In the genomic region with DNA sequence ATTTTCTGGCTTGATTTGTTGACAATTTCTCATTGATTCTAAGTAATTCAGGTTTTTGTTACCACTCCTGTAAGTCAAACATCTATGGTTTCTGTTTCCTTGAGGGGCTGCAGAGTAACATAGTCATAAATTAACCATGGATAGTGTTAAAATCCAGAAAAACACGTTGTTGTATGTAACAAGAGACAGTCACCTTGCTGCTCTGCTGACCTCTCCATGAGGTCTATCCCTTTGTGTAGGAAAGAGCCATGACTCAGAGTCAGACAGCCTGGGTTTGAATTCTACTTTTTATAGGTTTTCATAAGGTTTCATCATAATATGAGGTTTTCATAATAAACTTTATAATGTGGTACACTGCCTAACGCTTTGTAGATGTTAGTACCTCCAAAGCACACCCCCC, we compare ENCODE assay signal across 20 cellular contexts. TPM values are rescaled to one million over a fixed set of nuclear protein-coding genes. Genes with fewer than 3 reads are reported as not detected.
DNase-seq lines count a peak whose midpoint lies in the region; ATAC-seq and TF ChIP-seq lines count a peak whose summit lies in the region.
"Had no signal": no experiment of that assay in that cellular context is flagged by ENCODE, and none has a peak within 500 bp of the region (broad histone marks: within the 10 kb centered on the region; RNA-seq: fewer than 3 reads in every experiment).

No MANE protein-coding gene starts in this region.

- H3K27ac Mint-ChIP-seq in MCF 10A (ENCODE audit: low read depth, unreplicated experiment) (peak overlapping the region; percentile 75), T-helper 17 cell (no peak overlapping the region)
- H3K27ac Mint-ChIP-seq: activated naive CD4-positive, alpha-beta T cell treated with anti-CD3 and anti-CD28 coated beads, Interleukin-2, amount 50 U/mL, for 72 hours; stimulated activated effector memory CD8-positive, alpha-beta T cell treated with anti-CD3 and anti-CD28 coated beads, Interleukin-12 subunit alpha, Interleukin-12 subunit beta, amount 100 ng/mL, for 72 hours had no signal

- TF ChIP-seq CTCF in MCF 10A (IDR thresholded peaks at IDR 0.05; ENCODE audit: unreplicated experiment) = no peak
- TF ChIP-seq CTCF in breast epithelium (IDR thresholded peaks at IDR 0.05) = no peak
- no peak for TF ChIP-seq CTCF in fibroblast of villous mesenchyme (IDR thresholded peaks at IDR 0.05; ENCODE audit: insufficient read depth, low read depth, low read length)

- H3K27me3 ChIP-seq in breast epithelium (no peaks in the 10 kb centered on the region), adipocyte (replicated peaks; ENCODE audit: control insufficient read depth, insufficient read depth, low read length) (no peaks in the 10 kb centered on the region), right cardiac atrium (ENCODE audit: control insufficient read depth, insufficient read depth) (no peaks in the 10 kb centered on the region)
- H3K27me3 ChIP-seq: upper lobe of right lung had no signal

- H3K9me3 Mint-ChIP-seq in MCF 10A (ENCODE audit: unreplicated experiment) = no peaks in the 10 kb centered on the region
- H3K9me3 Mint-ChIP-seq: activated naive CD4-positive, alpha-beta T cell treated with anti-CD3 and anti-CD28 coated beads, Interleukin-2, amount 50 U/mL, for 72 hours; endodermal cell; stimulated activated effector memory CD8-positive, alpha-beta T cell treated with anti-CD3 and anti-CD28 coated beads, Interleukin-12 subunit alpha, Interleukin-12 subunit beta, amount 100 ng/mL, for 72 hours; T-helper 2 cell treated with Interferon-gamma antibody and Interleukin-4, amounts not matched to agents 5 μg/mL and 100 μg/mL, for 36 hours had no signal

- H3K9me3 ChIP-seq in breast epithelium (no peaks in the 10 kb centered on the region), adipocyte (ENCODE audit: control insufficient read depth, low read length) (no peaks in the 10 kb centered on the region), right cardiac atrium (ENCODE audit: control insufficient read depth, low read length) (no peaks in the 10 kb centered on the region), T-helper 17 cell (ENCODE audit: control insufficient read depth, low read length, poor library complexity, severe bottlenecking) (no peaks in the 10 kb centered on the region)
- H3K9me3 ChIP-seq: upper lobe of right lung had no signal

- TF ChIP-seq POLR2A in breast epithelium (IDR thresholded peaks at IDR 0.05) = no peak

- POLR2A ChIA-PET in MCF 10A (lab: Yijun Ruan, JAX) = interaction anchor here (1.6 to 3.3 kb wide), 4 partner anchors 10 to 27 kb away, joined by 4 to 18 read pairs (median 8); a partner anchor contains a TSS

- WGBS in right cardiac atrium = 78% methylated on average over 2 of the region's 2 CpGs

- H3K4me1 ChIP-seq in breast epithelium (no peaks in the 10 kb centered on the region), adipocyte (ENCODE audit: control insufficient read depth, insufficient read depth, low read length) (peaks cover 37% of the 10 kb centered on the region), right cardiac atrium (ENCODE audit: control insufficient read depth, insufficient read depth, low read length) (peaks cover 9% of the 10 kb centered on the region)

- H3K36me3 ChIP-seq in breast epithelium = no peaks in the 10 kb centered on the region
- H3K36me3 ChIP-seq in adipocyte (ENCODE audit: control insufficient read depth, insufficient read depth, low read length, severe bottlenecking) = peaks cover 21% of the 10 kb centered on the region

- no TSS peak for BruUV-seq in MCF 10A (replicated peaks; lab: Mats Ljungman, UMichigan)

- CTCF ChIA-PET in MCF 10A (lab: Yijun Ruan, JAX) = interaction anchor here (1.1 kb wide), 1 partner anchor 38 kb away, joined by 3 read pairs; no protein-coding TSS in a partner anchor

- H3K27ac ChIP-seq in breast epithelium (no peak overlapping the region), right cardiac atrium (ENCODE audit: low read length) (no peak overlapping the region)
- H3K27ac ChIP-seq: upper lobe of right lung had no signal

- H3K4me3 ChIP-seq in breast epithelium (no peak overlapping the region), adipocyte (ENCODE audit: low read length) (no peak overlapping the region), fibroblast of villous mesenchyme (ENCODE audit: low read depth, low read length) (no peak overlapping the region), right cardiac atrium (ENCODE audit: low read length) (no peak overlapping the region)
- H3K4me3 ChIP-seq: upper lobe of right lung had no signal

- H3K27me3 Mint-ChIP-seq in MCF 10A (ENCODE audit: insufficient read depth, unreplicated experiment) (no peaks in the 10 kb centered on the region), T-helper 17 cell (no peaks in the 10 kb centered on the region)

- no peak overlapping the region for H3K4me3 Mint-ChIP-seq in MCF 10A (ENCODE audit: unreplicated experiment)
- H3K4me3 Mint-ChIP-seq in T-helper 17 cell = no peak overlapping the region
- H3K4me3 Mint-ChIP-seq: endodermal cell; stimulated activated effector memory CD8-positive, alpha-beta T cell treated with anti-CD3 and anti-CD28 coated beads, Interleukin-12 subunit alpha, Interleukin-12 subunit beta, amount 100 ng/mL, for 72 hours; T-helper 2 cell treated with Interferon-gamma antibody and Interleukin-4, amounts not matched to agents 5 μg/mL and 100 μg/mL, for 36 hours had no signal

- DNase-seq in MCF 10A (ENCODE audit: unreplicated experiment) (peak; percentile 42), breast epithelium (ENCODE audit: low spot score in 2 of 2) (no peak), adipocyte (ENCODE audit: low read depth) (peak; percentile 28), fibroblast of villous mesenchyme (ENCODE audit: low read depth) (peak; percentile 85), right cardiac atrium (no peak), T-helper 17 cell (no peak), GOT3 (lab: John Stamatoyannopoulos, UW) (no peak)
- DNase-seq: caudate nucleus, COR-L47, endodermal cell, islet precursor cell, KBM-7, NCI-H1417 treated with DMSO at 0.1 percent for 48 hours, NCI-H226, small intestine, upper lobe of right lung had no signal

- intact Hi-C loops in MCF 10A (cut with micrococcal nuclease) = no loop called here
- intact Hi-C loops in breast epithelium (cut with DNase I; ENCODE audit: low total_unique reads) = no loop called here
- intact Hi-C loops in right cardiac atrium (cut with DNase I) = no loop called here

- H3K36me3 Mint-ChIP-seq in MCF 10A (ENCODE audit: insufficient read depth, unreplicated experiment) = peaks cover 35% of the 10 kb centered on the region
- peaks cover 8% of the 10 kb centered on the region for H3K36me3 Mint-ChIP-seq in T-helper 17 cell (ENCODE audit: low read depth)

- H3K9ac ChIP-seq in adipocyte (ENCODE audit: low read length) = no peak overlapping the region

- ATAC-seq in GM21381 (IDR thresholded peaks at IDR 0.05; ENCODE audit: unreplicated experiment) (no peak), right cardiac atrium (no peak), T-helper 17 cell (no peak)
- ATAC-seq: stimulated activated effector memory CD8-positive, alpha-beta T cell treated with anti-CD3 and anti-CD28 coated beads, Interleukin-12 subunit alpha, Interleukin-12 subunit beta, amount 100 ng/mL, for 72 hours; upper lobe of right lung had no signal

- H3K4me1 Mint-ChIP-seq in MCF 10A (ENCODE audit: insufficient read depth, unreplicated experiment) = peaks cover 53% of the 10 kb centered on the region
- H3K4me1 Mint-ChIP-seq in T-helper 17 cell = peaks cover 36% of the 10 kb centered on the region

RNA-seq across cellular contexts. Expression of gene NBL1, which starts 27.6 kb away (rescaled TPM):
- total RNA-seq in MCF 10A (2022) (70.4 and 73.3 TPM in 2 replicates), breast epithelium (100 to 1,000 TPM in 1 of 3 donors, 10 to 100 TPM in 2; 33.4 to 111 (median 98.6) TPM), fibroblast of villous mesenchyme (61.3 and 90.5 TPM in 2 replicates), right cardiac atrium (10 to 100 TPM; 40.7 to 64.8 (median 46.1) TPM), T-helper 17 cell (10 to 100 TPM; 32.0 to 32.3 TPM)
- 45.7 TPM for polyA plus RNA-seq in right cardiac atrium

RNA-seq across cellular contexts. Expression of gene HTR6, which starts 48.2 kb away (rescaled TPM):
- not detected in 2 replicates for total RNA-seq in MCF 10A (2022)
- not detected for total RNA-seq in breast epithelium
- total RNA-seq in fibroblast of villous mesenchyme = not detected in 2 replicates
- total RNA-seq in right cardiac atrium = not detected
- not detected for polyA plus RNA-seq in right cardiac atrium
- under 1 TPM; 0.16 to 0.17 TPM for total RNA-seq in T-helper 17 cell
- total RNA-seq: upper lobe of right lung had no signal

Comparison
In these comparisons a context has a peak if more than half of its experiments do, and no peak if none do; other contexts are left out.
1. DNase-seq: peak in MCF 10A (single experiment), adipocyte (single experiment) and fibroblast of villous mesenchyme (single experiment); none in breast epithelium (0 of 2), right cardiac atrium (0 of 3), T-helper 17 cell (0 of 3) and GOT3 (single experiment).